In genomic region chr5:134491841-134492442, GRCh38 we compare ENCODE assay signal across 1 cellular context.
TF ChIP-seq lines count a peak whose summit lies in the region.

No MANE protein-coding gene starts in this region.

TF ChIP-seq in K562, 482 proteins besides CTCF, POLR2A, EP300 and RAD21 (continued from another document):
- TF ChIP-seq THAP12 (CRISPR knock-in tag; IDR thresholded peaks at IDR 0.05): no peak
- TF ChIP-seq SNIP1 (IDR thresholded peaks at IDR 0.05; ENCODE audit: low read depth): no peak
- no peak for TF ChIP-seq ZNF584 (CRISPR knock-in tag; IDR thresholded peaks at IDR 0.05; ENCODE audit: low read depth)
- no peak for TF ChIP-seq CC2D1A (IDR thresholded peaks at IDR 0.05)
- TF ChIP-seq TCF3 (CRISPR knock-in tag; IDR thresholded peaks at IDR 0.05): no peak
- no peak for TF ChIP-seq STAT5A (IDR thresholded peaks at IDR 0.05; ENCODE audit: borderline replicate concordance, low read length)
